ENCODE assay signal across 1 cellular context in the genomic region with DNA sequence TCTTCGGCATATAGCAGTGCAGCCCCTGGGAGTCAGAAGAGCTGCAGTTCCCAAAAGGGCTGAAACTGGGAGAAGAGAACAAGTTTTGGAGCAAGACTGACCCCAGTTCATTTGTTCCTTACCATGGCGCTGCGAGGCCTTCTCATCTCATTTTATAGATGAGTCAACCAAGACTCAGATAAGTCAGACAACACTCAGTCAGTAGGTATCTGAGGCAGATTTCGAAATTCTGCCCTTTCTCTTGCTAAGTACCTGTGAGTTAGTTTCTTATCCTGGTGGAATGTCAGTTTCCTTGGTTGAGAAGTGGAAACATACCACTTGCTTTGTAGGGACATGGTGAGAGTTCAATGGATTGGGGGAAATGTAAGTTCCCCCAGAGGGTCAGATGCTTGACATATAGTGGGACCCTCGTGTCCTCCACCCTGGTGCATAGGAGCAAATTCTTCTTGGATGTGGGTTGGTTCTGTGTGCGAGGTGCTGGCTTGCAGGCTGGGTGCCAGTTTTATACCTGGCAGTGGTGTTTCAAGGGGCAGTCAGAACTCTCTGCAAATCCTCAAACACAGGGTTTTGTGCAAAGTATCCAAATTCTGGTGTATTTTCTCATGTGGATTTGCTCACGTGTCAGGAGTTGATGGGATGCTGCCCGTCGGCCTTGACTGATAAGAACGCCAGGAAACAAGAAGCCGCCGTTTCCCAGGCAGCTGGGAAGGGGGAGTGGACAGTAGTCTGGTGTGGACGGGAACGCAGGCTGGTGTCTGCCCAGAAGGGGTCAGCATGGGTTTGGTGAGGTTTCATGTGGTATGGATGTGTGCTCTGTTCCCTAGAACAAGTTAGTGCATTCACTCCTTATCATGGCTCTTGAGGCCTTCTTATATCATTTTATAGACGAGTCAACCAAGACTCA.
A peak's percentile ranks its signal among the peaks of the same experiment; 100 is the strongest.
TF ChIP-seq lines count a peak whose summit lies in the region.

No MANE protein-coding gene starts in this region.

TF ChIP-seq in HepG2, 621 proteins besides CTCF, POLR2A, EP300 and RAD21 (continued from another document and continues in another):
- TF ChIP-seq PBX3 (CRISPR knock-in tag; IDR thresholded peaks at IDR 0.05; ENCODE audit: borderline replicate concordance) (no peak), ZKSCAN8 (CRISPR knock-in tag; IDR thresholded peaks at IDR 0.05; ENCODE audit: borderline replicate concordance) (no peak), ZNF431 (CRISPR knock-in tag; IDR thresholded peaks at IDR 0.05; ENCODE audit: borderline replicate concordance, low read depth) (no peak), NR1H2 (CRISPR knock-in tag; IDR thresholded peaks at IDR 0.05; ENCODE audit: borderline replicate concordance, low read depth) (no peak), IRF1 (CRISPR knock-in tag; IDR thresholded peaks at IDR 0.05; ENCODE audit: low read depth) (no peak), ZNF143 (CRISPR knock-in tag; IDR thresholded peaks at IDR 0.05) (no peak), ZNF580 (CRISPR knock-in tag; IDR thresholded peaks at IDR 0.05; ENCODE audit: borderline replicate concordance, low read depth) (no peak), JDP2 (CRISPR knock-in tag; IDR thresholded peaks at IDR 0.05; ENCODE audit: borderline replicate concordance) (no peak), SIN3A (IDR thresholded peaks at IDR 0.05; ENCODE audit: borderline replicate concordance, low read depth, low read length) (0 out of 2 replicates have a peak, but pooled peaks have one; percentile 35), ZNF331 (CRISPR knock-in tag; IDR thresholded peaks at IDR 0.05) (0 out of 2 replicates have a peak, but pooled peaks have one; percentile 39), NFRKB (IDR thresholded peaks at IDR 0.05) (no peak), RORA (CRISPR knock-in tag; IDR thresholded peaks at IDR 0.05) (no peak), ZNF616 (CRISPR knock-in tag; IDR thresholded peaks at IDR 0.05; ENCODE audit: low read depth) (no peak), NCOA1 (CRISPR knock-in tag; IDR thresholded peaks at IDR 0.05) (no peak), IKZF1 (IDR thresholded peaks at IDR 0.05) (no peak), ZNF282 (IDR thresholded peaks at IDR 0.05; ENCODE audit: partially characterized antibody) (no peak), GLI4 (CRISPR knock-in tag; IDR thresholded peaks at IDR 0.05; ENCODE audit: borderline replicate concordance) (no peak), FLYWCH1 (CRISPR knock-in tag; IDR thresholded peaks at IDR 0.05) (no peak), USF2 (IDR thresholded peaks at IDR 0.05; ENCODE audit: low read depth, low read length) (no peak), USF2 (CRISPR knock-in tag; IDR thresholded peaks at IDR 0.05; ENCODE audit: borderline replicate concordance) (no peak), ZMYM2 (CRISPR knock-in tag; IDR thresholded peaks at IDR 0.05) (0 out of 2 replicates have a peak, but pooled peaks have one; percentile 1), RXRA (CRISPR knock-in tag; IDR thresholded peaks at IDR 0.05) (peak; percentile 46; the same call in 1 of the 2 replicates), CBFB (CRISPR knock-in tag; IDR thresholded peaks at IDR 0.05) (no peak), NONO (IDR thresholded peaks at IDR 0.05) (no peak), NONO (CRISPR knock-in tag; conservative IDR thresholded peaks at IDR 0.05) (no peak), U2AF1 (optimal IDR thresholded peaks at IDR 0.05; ENCODE audit: low read depth, low read length) (no peak), MIER3 (CRISPR knock-in tag; IDR thresholded peaks at IDR 0.05; ENCODE audit: borderline replicate concordance) (no peak), RARA (CRISPR knock-in tag; IDR thresholded peaks at IDR 0.05) (peak; percentile 7; the same call in 1 of the 2 replicates), ZNF484 (CRISPR knock-in tag; IDR thresholded peaks at IDR 0.05; ENCODE audit: borderline replicate concordance, low read depth) (no peak), ZNF253 (CRISPR knock-in tag; IDR thresholded peaks at IDR 0.05; ENCODE audit: borderline replicate concordance) (no peak), GTF3A (CRISPR knock-in tag; conservative IDR thresholded peaks at IDR 0.05) (0 out of 2 replicates have a peak, but pooled peaks have one; percentile 18), SNRNP70 (IDR thresholded peaks at IDR 0.05; ENCODE audit: low read depth, low read length) (no peak), MLX (CRISPR knock-in tag; IDR thresholded peaks at IDR 0.05) (no peak), JUND (CRISPR knock-in tag; IDR thresholded peaks at IDR 0.05) (no peak), ZNF496 (CRISPR knock-in tag; IDR thresholded peaks at IDR 0.05; ENCODE audit: insufficient replicate concordance) (no peak), CREM (IDR thresholded peaks at IDR 0.05) (no peak), CREM (CRISPR knock-in tag; IDR thresholded peaks at IDR 0.05) (no peak), PHF20 (CRISPR knock-in tag; IDR thresholded peaks at IDR 0.05) (no peak), FOXP4 (CRISPR knock-in tag; IDR thresholded peaks at IDR 0.05) (no peak), SIX1 (CRISPR knock-in tag; IDR thresholded peaks at IDR 0.05; ENCODE audit: borderline replicate concordance) (no peak), NCOR1 (IDR thresholded peaks at IDR 0.05; ENCODE audit: borderline replicate concordance, low read length) (no peak), HIC2 (CRISPR knock-in tag; IDR thresholded peaks at IDR 0.05; ENCODE audit: low read depth) (no peak), KLF6 (CRISPR knock-in tag; IDR thresholded peaks at IDR 0.05) (no peak), HOXA7 (CRISPR knock-in tag; IDR thresholded peaks at IDR 0.05) (no peak), PAWR (CRISPR knock-in tag; IDR thresholded peaks at IDR 0.05; ENCODE audit: borderline replicate concordance) (no peak)
- TF ChIP-seq, protein P1, sequence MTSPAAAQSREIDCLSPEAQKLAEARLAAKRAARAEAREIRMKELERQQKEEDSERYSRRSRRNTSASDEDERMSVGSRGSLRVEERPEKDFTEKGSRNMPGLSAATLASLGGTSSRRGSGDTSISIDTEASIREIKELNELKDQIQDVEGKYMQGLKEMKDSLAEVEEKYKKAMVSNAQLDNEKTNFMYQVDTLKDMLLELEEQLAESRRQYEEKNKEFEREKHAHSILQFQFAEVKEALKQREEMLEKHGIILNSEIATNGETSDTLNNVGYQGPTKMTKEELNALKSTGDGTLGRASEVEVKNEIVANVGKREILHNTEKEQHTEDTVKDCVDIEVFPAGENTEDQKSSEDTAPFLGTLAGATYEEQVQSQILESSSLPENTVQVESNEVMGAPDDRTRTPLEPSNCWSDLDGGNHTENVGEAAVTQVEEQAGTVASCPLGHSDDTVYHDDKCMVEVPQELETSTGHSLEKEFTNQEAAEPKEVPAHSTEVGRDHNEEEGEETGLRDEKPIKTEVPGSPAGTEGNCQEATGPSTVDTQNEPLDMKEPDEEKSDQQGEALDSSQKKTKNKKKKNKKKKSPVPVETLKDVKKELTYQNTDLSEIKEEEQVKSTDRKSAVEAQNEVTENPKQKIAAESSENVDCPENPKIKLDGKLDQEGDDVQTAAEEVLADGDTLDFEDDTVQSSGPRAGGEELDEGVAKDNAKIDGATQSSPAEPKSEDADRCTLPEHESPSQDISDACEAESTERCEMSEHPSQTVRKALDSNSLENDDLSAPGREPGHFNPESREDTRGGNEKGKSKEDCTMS (CRISPR knock-in tag; conservative IDR thresholded peaks at IDR 0.05), result no peak
- TF ChIP-seq, protein P2, sequence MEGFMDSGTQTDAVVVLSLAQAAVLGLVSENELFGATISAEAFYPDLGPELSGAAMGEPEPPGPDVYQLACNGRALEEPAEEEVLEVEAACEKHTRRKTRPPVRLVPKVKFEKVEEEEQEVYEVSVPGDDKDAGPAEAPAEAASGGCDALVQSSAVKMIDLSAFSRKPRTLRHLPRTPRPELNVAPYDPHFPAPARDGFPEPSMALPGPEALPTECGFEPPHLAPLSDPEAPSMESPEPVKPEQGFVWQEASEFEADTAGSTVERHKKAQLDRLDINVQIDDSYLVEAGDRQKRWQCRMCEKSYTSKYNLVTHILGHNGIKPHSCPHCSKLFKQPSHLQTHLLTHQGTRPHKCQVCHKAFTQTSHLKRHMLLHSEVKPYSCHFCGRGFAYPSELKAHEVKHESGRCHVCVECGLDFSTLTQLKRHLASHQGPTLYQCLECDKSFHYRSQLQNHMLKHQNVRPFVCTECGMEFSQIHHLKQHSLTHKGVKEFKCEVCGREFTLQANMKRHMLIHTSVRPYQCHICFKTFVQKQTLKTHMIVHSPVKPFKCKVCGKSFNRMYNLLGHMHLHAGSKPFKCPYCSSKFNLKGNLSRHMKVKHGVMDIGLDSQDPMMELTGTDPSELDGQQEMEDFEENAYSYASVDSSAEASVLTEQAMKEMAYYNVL (CRISPR knock-in tag; IDR thresholded peaks at IDR 0.05; ENCODE audit: borderline replicate concordance), result no peak
- TF ChIP-seq, protein P3, sequence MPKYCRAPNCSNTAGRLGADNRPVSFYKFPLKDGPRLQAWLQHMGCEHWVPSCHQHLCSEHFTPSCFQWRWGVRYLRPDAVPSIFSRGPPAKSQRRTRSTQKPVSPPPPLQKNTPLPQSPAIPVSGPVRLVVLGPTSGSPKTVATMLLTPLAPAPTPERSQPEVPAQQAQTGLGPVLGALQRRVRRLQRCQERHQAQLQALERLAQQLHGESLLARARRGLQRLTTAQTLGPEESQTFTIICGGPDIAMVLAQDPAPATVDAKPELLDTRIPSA (CRISPR knock-in tag; IDR thresholded peaks at IDR 0.05; ENCODE audit: borderline replicate concordance), result no peak
- TF ChIP-seq, protein P4, sequence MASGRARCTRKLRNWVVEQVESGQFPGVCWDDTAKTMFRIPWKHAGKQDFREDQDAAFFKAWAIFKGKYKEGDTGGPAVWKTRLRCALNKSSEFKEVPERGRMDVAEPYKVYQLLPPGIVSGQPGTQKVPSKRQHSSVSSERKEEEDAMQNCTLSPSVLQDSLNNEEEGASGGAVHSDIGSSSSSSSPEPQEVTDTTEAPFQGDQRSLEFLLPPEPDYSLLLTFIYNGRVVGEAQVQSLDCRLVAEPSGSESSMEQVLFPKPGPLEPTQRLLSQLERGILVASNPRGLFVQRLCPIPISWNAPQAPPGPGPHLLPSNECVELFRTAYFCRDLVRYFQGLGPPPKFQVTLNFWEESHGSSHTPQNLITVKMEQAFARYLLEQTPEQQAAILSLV (CRISPR knock-in tag; IDR thresholded peaks at IDR 0.05; ENCODE audit: borderline replicate concordance), result no peak
